Comparison of ENCODE assay signal across 12 cellular contexts in genomic region chr7:152522551-152522950, GRCh38.
A peak's percentile ranks its signal among the peaks of the same experiment; 100 is the strongest.
DNase-seq lines count a peak whose midpoint lies in the region; ATAC-seq, FAIRE-seq and TF ChIP-seq lines count a peak whose summit lies in the region.
"Had no signal": no experiment of that assay in that cellular context is flagged by ENCODE, and none has a peak within 500 bp of the region (broad histone marks: within the 10 kb centered on the region; RNA-seq: fewer than 3 reads in every experiment).

No MANE protein-coding gene starts in this region.

- H3K27me3 ChIP-seq in thyroid gland (no peaks in the 10 kb centered on the region), GM23248 (replicated peaks; ENCODE audit: insufficient read depth) (peaks cover 9% of the 10 kb centered on the region; the same call in 1 of the 2 replicates)

- H3K4me2 ChIP-seq in GM23248 (ENCODE audit: unreplicated experiment): no peak overlapping the region

- H2AFZ ChIP-seq in GM23248: no peak overlapping the region

- H3K4me1 ChIP-seq in kidney (ENCODE audit: control insufficient read depth in 1 of 2, insufficient read depth in 1 of 2, low read depth in 1 of 2, low read length in 2 of 2) (peaks cover 0 to 6% of the 10 kb centered on the region in 2 donors), thyroid gland (no peaks in the 10 kb centered on the region), GM23248 (ENCODE audit: insufficient read depth) (peaks cover under 1% of the 10 kb centered on the region; the same call in 1 of the 2 replicates)

- in situ Hi-C loops in GM23248 (cut with MboI): no loop called here

- H3K9ac ChIP-seq in kidney (ENCODE audit: low read length in 2 of 2): no peak overlapping the region
- no peak overlapping the region for H3K9ac ChIP-seq in GM23248

- H3K27ac ChIP-seq in kidney (ENCODE audit: low read depth in 2 of 2, low read length in 2 of 2) (no peak overlapping the region), thyroid gland (no peak overlapping the region), GM23248 (no peak overlapping the region)
- H3K27ac ChIP-seq: 22Rv1 had no signal

- H3K9me2 ChIP-seq in GM23248 (ENCODE audit: insufficient read depth): no peaks in the 10 kb centered on the region

- no peaks in the 10 kb centered on the region for H3F3A ChIP-seq in GM23248 (ENCODE audit: insufficient read depth)

- H3K36me3 ChIP-seq in kidney (ENCODE audit: control insufficient read depth in 1 of 2, insufficient read depth in 2 of 2, low read length in 2 of 2): no peaks in the 10 kb centered on the region
- H3K36me3 ChIP-seq in thyroid gland: no peaks in the 10 kb centered on the region
- H3K36me3 ChIP-seq in GM23248 (ENCODE audit: low read depth): no peaks in the 10 kb centered on the region

- TF ChIP-seq CTCF in kidney (IDR thresholded peaks at IDR 0.05; ENCODE audit: borderline replicate concordance, extremely low read depth, insufficient read depth): no peak
- no peak for TF ChIP-seq CTCF in thyroid gland (IDR thresholded peaks at IDR 0.05)

- H3K4me3 ChIP-seq in kidney (ENCODE audit: low read length in 2 of 2): peak overlapping the region in 1 of 2 donors; percentile 42
- H3K4me3 ChIP-seq in thyroid gland (replicated peaks in 1 of 3): no peak overlapping the region
- H3K4me3 ChIP-seq in GM23248: no peak overlapping the region

- no peak for TF ChIP-seq POLR2A in thyroid gland (IDR thresholded peaks at IDR 0.05)

- no peak for ATAC-seq in GM18517 (IDR thresholded peaks at IDR 0.05; ENCODE audit: unreplicated experiment)
- no peak for ATAC-seq in GM21529 (IDR thresholded peaks at IDR 0.05; ENCODE audit: unreplicated experiment)
- ATAC-seq: stimulated activated memory B cell treated with anti-CD40 and anti-IgM and Interleukin-4, amounts not matched to agents 10 μg/mL and 1 μg/mL and 100 μg/mL, for 72 hours had no signal

- intact Hi-C loops in kidney (cut with DNase I): no loop called here
- intact Hi-C loops in thyroid gland (cut with DNase I): no loop called here

- no peak for FAIRE-seq in kidney (lab: Jason Lieb, UNC)

- WGBS in thyroid gland, 2 donors: 1 to 3% methylated on average over 6 of the region's 6 CpGs
- 2% methylated on average over 6 of the region's 6 CpGs for WGBS in GM23248 (ENCODE audit: low coverage in 1 of 2, low lambda C conversion rate in 2 of 2, missing lambda C conversion rate in 2 of 2), 2 experiments

- no peaks in the 10 kb centered on the region for H4K20me1 ChIP-seq in GM23248 (ENCODE audit: insufficient read depth)

- H3K9me3 ChIP-seq in kidney (ENCODE audit: control insufficient read depth in 1 of 2, low read length in 2 of 2) (no peaks in the 10 kb centered on the region), thyroid gland (no peaks in the 10 kb centered on the region), GM23248 (ENCODE audit: low read depth) (no peaks in the 10 kb centered on the region)

- no peaks in the 10 kb centered on the region for H3K79me2 ChIP-seq in GM23248 (ENCODE audit: insufficient read depth)

- DNase-seq in NCI-H1417 (lab: John Stamatoyannopoulos, UW): peak; percentile 10 to 72 (median 18)
- DNase-seq in NCI-H1417 treated with DMSO at 0.1 percent for 48 hours (lab: John Stamatoyannopoulos, UW): no peak
- peak; percentile 36 for DNase-seq in amniotic epithelial cell (ENCODE audit: low read depth)
- DNase-seq in kidney: peak; percentile 5
- DNase-seq in thyroid gland: peak; percentile 37 to 50
- DNase-seq in GM23248: no peak
- DNase-seq: naive B cell, T1000 had no signal

Comparison
In these comparisons a context has a peak if more than half of its experiments do, and no peak if none do; other contexts are left out.
1. DNase-seq: peak in NCI-H1417 (3 of 3), amniotic epithelial cell (single experiment), kidney (single experiment) and thyroid gland (2 of 2); none in NCI-H1417 treated with DMSO at 0.1 percent for 48 hours (single experiment) and GM23248 (single experiment).